Comparison of ENCODE assay signal across 8 cellular contexts in genomic region chr4:39353478-39354177, GRCh38. TPM values are rescaled to one million over a fixed set of nuclear protein-coding genes. Genes with fewer than 3 reads are reported as not detected.
DNase-seq lines count a peak whose midpoint lies in the region; ATAC-seq and TF ChIP-seq lines count a peak whose summit lies in the region.

No MANE protein-coding gene starts in this region.

- 18 to 35% (median 28%) methylated on average over 5 of the region's 5 CpGs for WGBS in psoas muscle, 3 donors

- intact Hi-C loops in psoas muscle (cut with DNase I), result no loop called here

- H3K27ac ChIP-seq in VCaP (peak overlapping the region; percentile 17), psoas muscle (peak overlapping the region; percentile 62)

- TF ChIP-seq CTCF in VCaP (conservative IDR thresholded peaks at IDR 0.05) (no peak), fibroblast of villous mesenchyme (IDR thresholded peaks at IDR 0.05; ENCODE audit: insufficient read depth, low read depth, low read length) (no peak), psoas muscle (IDR thresholded peaks at IDR 0.05) (no peak)

- H3K27me3 ChIP-seq in psoas muscle (ENCODE audit: insufficient read depth in 3 of 3, low read length in 2 of 3), result no peaks in the 10 kb centered on the region

- DNase-seq in Daoy (ENCODE audit: low read depth) (peak; percentile 30), fibroblast of villous mesenchyme (ENCODE audit: low read depth) (peak; percentile 80), psoas muscle (no peak), nucleus accumbens (lab: John Stamatoyannopoulos, UW) (no peak), DMS53 treated with DMSO at 0.1 percent for 48 hours (lab: John Stamatoyannopoulos, UW; ENCODE audit: unreplicated experiment) (no peak)

- H3K9me3 ChIP-seq in psoas muscle, result no peaks in the 10 kb centered on the region

- ATAC-seq in GM21360 (IDR thresholded peaks at IDR 0.05; ENCODE audit: unreplicated experiment), result peak; percentile 84
- peak; percentile 69 for ATAC-seq in HG03571 (IDR thresholded peaks at IDR 0.05; ENCODE audit: unreplicated experiment)
- peak in 1 of 4 donors; percentile 49 for ATAC-seq in psoas muscle

- H3K4me3 ChIP-seq in fibroblast of villous mesenchyme (ENCODE audit: low read depth, low read length) (peak overlapping the region; percentile 45), psoas muscle (peak overlapping the region; percentile 47)

- H3K4me1 ChIP-seq in psoas muscle, result peaks cover 14% of the 10 kb centered on the region

- H3K36me3 ChIP-seq in psoas muscle (ENCODE audit: insufficient read depth in 1 of 2, low read depth in 1 of 2), result peaks cover 0 to 20% of the 10 kb centered on the region in 2 donors

RNA-seq across cellular contexts. Expression of gene RFC1, which starts 12.5 kb away (rescaled TPM):
- total RNA-seq in Daoy (2014; rRNA removed; shearing (Covaris generic)), result 36.6 and 43.7 TPM in 2 replicates
- total RNA-seq in fibroblast of villous mesenchyme, result 55.3 and 56.0 TPM in 2 replicates
- 10 to 100 TPM; 13.4 to 21.0 (median 15.8) TPM for total RNA-seq in psoas muscle
- 10 to 100 TPM in 1 of 3 donors, 1 to 10 TPM in 2; 6.7 to 18.9 (median 7.4) TPM for polyA plus RNA-seq in psoas muscle

RNA-seq across cellular contexts. Expression of gene KLB, which starts 53.1 kb away (rescaled TPM):
- not detected in 2 replicates for total RNA-seq in Daoy (2014; rRNA removed; shearing (Covaris generic))
- total RNA-seq in fibroblast of villous mesenchyme (not detected in 2 replicates), psoas muscle (under 1 TPM in 2 of 4 donors, not detected in 2; 0.05 to 0.13 TPM)
- under 1 TPM; 0.03 to 0.13 (median 0.07) TPM for polyA plus RNA-seq in psoas muscle

Comparison
In these comparisons a context has a peak if more than half of its experiments do, and no peak if none do; other contexts are left out.
1. DNase-seq: peak in Daoy (single experiment) and fibroblast of villous mesenchyme (single experiment); none in psoas muscle (0 of 2), nucleus accumbens (0 of 56) and DMS53 treated with DMSO at 0.1 percent for 48 hours (single experiment).